ENCODE assay signal across 7 cellular contexts in the genomic region with DNA sequence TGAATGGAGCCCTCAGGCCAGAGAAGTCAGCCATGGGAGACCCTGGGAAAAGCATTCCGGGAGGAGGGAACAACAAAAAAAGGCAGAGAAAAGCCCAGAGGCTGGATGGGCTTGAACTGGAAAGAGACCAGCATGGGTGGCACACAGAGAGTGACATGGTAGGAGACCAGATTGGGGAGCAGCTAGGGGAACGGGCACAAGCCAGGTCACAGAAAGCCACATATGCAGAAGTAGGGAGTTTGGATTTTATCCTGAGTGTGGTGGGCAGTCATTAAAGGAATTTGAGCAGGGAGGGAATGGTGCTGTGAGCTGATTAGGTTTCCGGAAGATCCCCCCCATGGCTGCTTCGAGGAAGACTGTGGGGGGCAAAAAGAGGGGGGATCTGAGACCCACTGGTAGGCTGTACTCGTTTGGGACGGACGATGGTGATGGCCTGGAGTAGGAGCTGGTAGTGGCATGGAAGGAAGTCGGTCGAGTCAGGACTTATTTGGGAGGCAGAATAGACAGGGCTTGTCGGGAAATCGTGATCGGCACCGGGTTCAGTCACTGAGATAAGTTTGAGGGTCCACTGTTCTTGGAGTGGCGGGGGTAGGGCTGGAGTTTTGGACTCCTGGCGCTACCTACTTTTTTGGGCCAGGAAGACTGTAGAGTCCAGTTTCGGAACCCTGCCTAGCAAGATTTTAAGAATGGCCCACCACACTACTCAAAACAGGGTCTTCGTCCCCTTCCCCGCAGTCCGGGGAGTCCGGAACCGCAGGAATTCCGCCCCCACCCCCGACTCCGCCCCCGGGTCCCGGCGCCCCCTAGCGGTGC.
DNase-seq lines count a peak whose midpoint lies in the region; ATAC-seq lines count a peak whose summit lies in the region.

No MANE protein-coding gene starts in this region.

- H3K9me3 Mint-ChIP-seq in effector memory CD8-positive, alpha-beta T cell = no peaks in the 10 kb centered on the region

- no peaks in the 10 kb centered on the region for H3K9me3 ChIP-seq in muscle layer of colon (ENCODE audit: low read length)

- DNase-seq in RKO (ENCODE audit: low spot score) (peak; percentile 72), NCI-H2171 treated with DMSO at 0.1 percent for 48 hours (lab: John Stamatoyannopoulos, UW) (no peak)
- DNase-seq in effector memory CD8-positive, alpha-beta T cell = no peak

- peaks cover 12 to 14% of the 10 kb centered on the region in 2 donors for H3K4me1 Mint-ChIP-seq in effector memory CD8-positive, alpha-beta T cell (ENCODE audit: low read depth in 2 of 2)

- H3K9ac ChIP-seq in muscle layer of colon (ENCODE audit: low read length) = peak overlapping the region; percentile 88

- H3K36me3 Mint-ChIP-seq in effector memory CD8-positive, alpha-beta T cell (ENCODE audit: insufficient read depth) = peaks cover 51% of the 10 kb centered on the region

- no peaks in the 10 kb centered on the region for H3K27me3 Mint-ChIP-seq in effector memory CD8-positive, alpha-beta T cell

- peak overlapping the region; percentile 95 to 97 for H3K27ac Mint-ChIP-seq in effector memory CD8-positive, alpha-beta T cell

- peak overlapping the region; percentile 99 for H3K27ac ChIP-seq in muscle layer of colon (ENCODE audit: low read depth, low read length)

- H3K4me3 Mint-ChIP-seq in effector memory CD8-positive, alpha-beta T cell = peak overlapping the region; percentile 98 to 99

- H3K36me3 ChIP-seq in muscle layer of colon (ENCODE audit: insufficient read depth, low read length) = peaks cover 14% of the 10 kb centered on the region

- ATAC-seq in GM21423 (IDR thresholded peaks at IDR 0.05; ENCODE audit: unreplicated experiment) (peak; percentile 6), HG03520 (IDR thresholded peaks at IDR 0.05; ENCODE audit: unreplicated experiment) (no peak), GM18517 (IDR thresholded peaks at IDR 0.05; ENCODE audit: unreplicated experiment) (no peak)
- ATAC-seq in effector memory CD8-positive, alpha-beta T cell (replicated peaks) = no peak

- peaks cover 31% of the 10 kb centered on the region for H3K4me1 ChIP-seq in muscle layer of colon (ENCODE audit: insufficient read depth, low read length)

- no peaks in the 10 kb centered on the region for H3K27me3 ChIP-seq in muscle layer of colon (ENCODE audit: control insufficient read depth in 1 of 2, insufficient read depth in 2 of 2, low read length in 2 of 2)

- H3K4me3 ChIP-seq in muscle layer of colon (ENCODE audit: low read depth in 1 of 2, low read length in 2 of 2) = peak overlapping the region; percentile 79 to 83
